38 cellular contexts compared by ENCODE assay signal in the genomic region with DNA sequence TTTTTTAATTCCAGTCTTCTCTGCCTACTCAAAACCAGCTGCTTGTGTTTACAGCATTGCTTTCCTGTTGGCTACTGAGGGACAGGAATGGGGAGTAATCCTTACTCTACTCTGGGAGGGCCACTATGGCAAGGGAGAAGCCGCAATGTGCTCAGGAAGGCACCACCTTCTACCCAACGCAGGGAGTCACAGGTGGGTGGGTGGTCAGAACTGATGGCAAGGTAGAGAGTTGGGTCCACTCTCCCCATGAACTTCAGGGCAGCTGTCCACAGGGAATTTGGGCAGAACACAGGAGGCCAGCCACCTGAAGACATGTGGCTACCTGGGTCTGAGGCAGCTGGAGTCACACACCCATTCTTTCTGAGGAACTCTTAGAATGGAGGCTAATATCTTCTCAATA. TPM values are rescaled to one million over a fixed set of nuclear protein-coding genes. Genes with fewer than 3 reads are reported as not detected.
"Had no signal": no experiment of that assay in that cellular context is flagged by ENCODE, and none has a peak within 500 bp of the region (broad histone marks: within the 10 kb centered on the region; RNA-seq: fewer than 3 reads in every experiment).

No MANE protein-coding gene starts in this region.

- DNase-seq: activated B cell treated with CpG ODN at 0.5 μM for 24 hours; activated CD4-positive, alpha-beta memory T cell treated with anti-CD3 and anti-CD28 coated beads for 36 hours; activated CD4-positive, alpha-beta T cell treated with anti-CD3 and anti-CD28 coated beads for 36 hours; activated CD4-positive, alpha-beta T cell treated with anti-CD3 and anti-CD28 coated beads for 48 hours; activated CD4-positive, alpha-beta T cell treated with anti-CD3 and anti-CD28 coated beads, Interleukin-2, amount 50 U/mL, for 1 hour; activated CD4-positive, alpha-beta T cell treated with anti-CD3 and anti-CD28 coated beads, Interleukin-2, amount 50 U/mL, for 4 hours; activated CD4-positive, CD25-positive, alpha-beta regulatory T cell treated with anti-CD3 and anti-CD28 coated beads, Interleukin-2, amount 50 U/mL, for 72 hours; activated CD8-positive, alpha-beta memory T cell treated with anti-CD3 and anti-CD28 coated beads, Interleukin-2, amount 50 U/mL, for 4 hours; activated CD8-positive, alpha-beta T cell treated with anti-CD3 and anti-CD28 coated beads for 36 hours; activated effector memory CD4-positive, alpha-beta T cell treated with anti-CD3 and anti-CD28 coated beads, Interleukin-2, amount 50 U/mL, for 16 hours; activated gamma-delta T cell treated with Interleukin-2 at 50 U/mL for 16 hours; activated naive CD4-positive, alpha-beta T cell; activated naive CD4-positive, alpha-beta T cell treated with anti-CD3 and anti-CD28 coated beads for 36 hours; activated naive CD4-positive, alpha-beta T cell treated with anti-CD3 and anti-CD28 coated beads, Interleukin-2, amount 50 U/mL, for 16 hours; activated naive CD8-positive, alpha-beta T cell treated with anti-CD3 and anti-CD28 coated beads for 36 hours; activated T-cell treated with anti-CD3 and anti-CD28 coated beads for 4 hours; activated T-cell treated with anti-CD3 and anti-CD28 coated beads, Interleukin-2, amount 50 U/mL, for 1 hour; activated T-cell treated with anti-CD3 and anti-CD28 coated beads, Interleukin-2, amount 50 U/mL, for 4 hours; activated T-cell treated with anti-CD3 and anti-CD28 coated beads, Interleukin-2, amount 50 U/mL, for 72 hours; adrenal gland; amniotic stem cell; aorta; body of pancreas; brain microvascular endothelial cell; central memory CD4-positive, alpha-beta T cell; SW 1271; T-helper 1 cell; T-helper 2 cell; T-helper 9 cell had no signal

- H3K4me1 Mint-ChIP-seq: activated B cell treated with CpG ODN at 0.5 μM for 24 hours; activated CD4-positive, alpha-beta T cell treated with anti-CD3 and anti-CD28 coated beads for 36 hours; activated naive CD8-positive, alpha-beta T cell treated with anti-CD3 and anti-CD28 coated beads for 36 hours; activated T-helper 17 cell treated with anti-CD3 and anti-CD28 coated beads, Interleukin-2, amount 50 U/mL, for 72 hours had no signal

- ATAC-seq: activated CD4-positive, alpha-beta T cell treated with anti-CD3 and anti-CD28 coated beads for 36 hours; activated CD8-positive, alpha-beta T cell treated with anti-CD3 and anti-CD28 coated beads for 36 hours; activated naive CD4-positive, alpha-beta T cell treated with anti-CD3 and anti-CD28 coated beads, Interleukin-2, amount 50 U/mL, for 72 hours; activated T-cell treated with anti-CD3 and anti-CD28 coated beads, Interleukin-2, amount 50 U/mL, for 4 hours; activated T-cell treated with anti-CD3 and anti-CD28 coated beads, Interleukin-2, amount 50 U/mL, for 72 hours; activated T-helper 17 cell treated with anti-CD3 and anti-CD28 coated beads, Interleukin-2, amount 50 U/mL, for 72 hours; body of pancreas had no signal

- H3K27ac Mint-ChIP-seq: activated B cell treated with CpG ODN at 0.5 μM for 24 hours; activated CD4-positive, alpha-beta memory T cell treated with anti-CD3 and anti-CD28 coated beads for 36 hours; activated CD4-positive, alpha-beta T cell treated with anti-CD3 and anti-CD28 coated beads for 36 hours; activated CD8-positive, alpha-beta T cell treated with anti-CD3 and anti-CD28 coated beads for 36 hours; activated naive CD4-positive, alpha-beta T cell treated with anti-CD3 and anti-CD28 coated beads for 36 hours; activated naive CD4-positive, alpha-beta T cell treated with anti-CD3 and anti-CD28 coated beads, Interleukin-2, amount 50 U/mL, for 72 hours; activated naive CD8-positive, alpha-beta T cell treated with anti-CD3 and anti-CD28 coated beads for 36 hours; activated T-cell treated with anti-CD3 and anti-CD28 coated beads, Interleukin-2, amount 50 U/mL, for 72 hours; activated T-helper 1 cell treated with anti-CD3 and anti-CD28 coated beads, Interleukin-12 subunit alpha, Interleukin-12 subunit beta, Interleukin-2, Interleukin-4 antibody, amounts not matched to agents 30 ng/mL and 10 ng/mL and 1 ng/mL, durations not matched to agents 14 hours and 24 hours and 36 hours; activated T-helper 17 cell treated with anti-CD3 and anti-CD28 coated beads, Interleukin-2, amount 50 U/mL, for 72 hours; T-helper 1 cell treated with Interleukin-12 subunit alpha and Interleukin-12 subunit beta and Interleukin-4 antibody, amounts not matched to agents 30 μg/mL and 1 μg/mL, for 36 hours; T-helper 2 cell treated with Interferon-gamma antibody and Interleukin-4, amounts not matched to agents 5 μg/mL and 100 μg/mL, for 36 hours had no signal

- H3K36me3 Mint-ChIP-seq: activated CD4-positive, alpha-beta memory T cell treated with anti-CD3 and anti-CD28 coated beads for 36 hours; activated naive CD4-positive, alpha-beta T cell treated with anti-CD3 and anti-CD28 coated beads, Interleukin-2, amount 50 U/mL, for 72 hours; activated naive CD8-positive, alpha-beta T cell treated with anti-CD3 and anti-CD28 coated beads for 36 hours had no signal

- H3K9me3 Mint-ChIP-seq: activated B cell treated with CpG ODN at 0.5 μM for 24 hours; activated CD4-positive, alpha-beta memory T cell treated with anti-CD3 and anti-CD28 coated beads for 36 hours; activated CD8-positive, alpha-beta T cell treated with anti-CD3 and anti-CD28 coated beads for 36 hours; activated naive CD4-positive, alpha-beta T cell treated with anti-CD3 and anti-CD28 coated beads for 36 hours; activated naive CD8-positive, alpha-beta T cell treated with anti-CD3 and anti-CD28 coated beads for 36 hours; activated T-cell treated with anti-CD3 and anti-CD28 coated beads, Interleukin-2, amount 50 U/mL, for 4 hours; activated T-cell treated with anti-CD3 and anti-CD28 coated beads, Interleukin-2, amount 50 U/mL, for 72 hours; activated T-helper 1 cell treated with anti-CD3 and anti-CD28 coated beads, Interleukin-12 subunit alpha, Interleukin-12 subunit beta, Interleukin-2, Interleukin-4 antibody, amounts not matched to agents 30 ng/mL and 10 ng/mL and 1 ng/mL, durations not matched to agents 14 hours and 24 hours and 36 hours; activated T-helper 17 cell treated with anti-CD3 and anti-CD28 coated beads, Interleukin-2, amount 50 U/mL, for 72 hours; T-helper 1 cell treated with Interleukin-12 subunit alpha and Interleukin-12 subunit beta and Interleukin-4 antibody, amounts not matched to agents 30 μg/mL and 1 μg/mL, for 36 hours; T-helper 2 cell treated with Interferon-gamma antibody and Interleukin-4, amounts not matched to agents 5 μg/mL and 100 μg/mL, for 36 hours had no signal

- H3K4me3 Mint-ChIP-seq: activated B cell treated with CpG ODN at 0.5 μM for 24 hours; activated CD4-positive, alpha-beta memory T cell treated with anti-CD3 and anti-CD28 coated beads for 36 hours; activated CD4-positive, alpha-beta T cell treated with anti-CD3 and anti-CD28 coated beads for 36 hours; activated CD8-positive, alpha-beta T cell treated with anti-CD3 and anti-CD28 coated beads for 36 hours; activated naive CD4-positive, alpha-beta T cell treated with anti-CD3 and anti-CD28 coated beads for 36 hours; activated naive CD8-positive, alpha-beta T cell treated with anti-CD3 and anti-CD28 coated beads for 36 hours; activated T-cell treated with anti-CD3 and anti-CD28 coated beads, Interleukin-2, amount 50 U/mL, for 4 hours; activated T-cell treated with anti-CD3 and anti-CD28 coated beads, Interleukin-2, amount 50 U/mL, for 72 hours; activated T-helper 1 cell treated with anti-CD3 and anti-CD28 coated beads, Interleukin-12 subunit alpha, Interleukin-12 subunit beta, Interleukin-2, Interleukin-4 antibody, amounts not matched to agents 30 ng/mL and 10 ng/mL and 1 ng/mL, durations not matched to agents 14 hours and 24 hours and 36 hours; activated T-helper 17 cell treated with anti-CD3 and anti-CD28 coated beads, Interleukin-2, amount 50 U/mL, for 72 hours; T-helper 1 cell treated with Interleukin-12 subunit alpha and Interleukin-12 subunit beta and Interleukin-4 antibody, amounts not matched to agents 30 μg/mL and 1 μg/mL, for 36 hours; T-helper 2 cell treated with Interferon-gamma antibody and Interleukin-4, amounts not matched to agents 5 μg/mL and 100 μg/mL, for 36 hours had no signal

RNA-seq across cellular contexts. Expression of gene HMGB4, which starts 40.5 kb away (rescaled TPM):
- total RNA-seq: activated B cell treated with CpG ODN at 0.5 μM for 24 hours; activated CD4-positive, alpha-beta memory T cell treated with anti-CD3 and anti-CD28 coated beads for 36 hours; activated CD4-positive, alpha-beta T cell treated with anti-CD3 and anti-CD28 coated beads for 36 hours; activated CD8-positive, alpha-beta memory T cell treated with anti-CD3 and anti-CD28 coated beads for 36 hours; activated CD8-positive, alpha-beta T cell treated with anti-CD3 and anti-CD28 coated beads for 36 hours; activated naive CD4-positive, alpha-beta T cell treated with anti-CD3 and anti-CD28 coated beads for 36 hours; activated naive CD4-positive, alpha-beta T cell treated with anti-CD3 and anti-CD28 coated beads, Interleukin-2, amount 50 U/mL, for 72 hours; activated naive CD8-positive, alpha-beta T cell treated with anti-CD3 and anti-CD28 coated beads for 36 hours; activated T-cell treated with anti-CD3 and anti-CD28 coated beads, Interleukin-2, amount 50 U/mL, for 4 hours; activated T-cell treated with anti-CD3 and anti-CD28 coated beads, Interleukin-2, amount 50 U/mL, for 72 hours; activated T-helper 1 cell treated with anti-CD3 and anti-CD28 coated beads, Interleukin-12 subunit alpha, Interleukin-12 subunit beta, Interleukin-2, Interleukin-4 antibody, amounts not matched to agents 30 ng/mL and 10 ng/mL and 1 ng/mL, durations not matched to agents 14 hours and 24 hours and 36 hours; activated T-helper 17 cell treated with anti-CD3 and anti-CD28 coated beads, Interleukin-2, amount 50 U/mL, for 72 hours; adrenal gland; aorta; astrocyte; body of pancreas; breast epithelium; cardiac septum had no signal
